Comparison of ENCODE assay signal across 8 cellular contexts in genomic region chr1:94514095-94514727, GRCh38. TPM values are rescaled to one million over a fixed set of nuclear protein-coding genes. Genes with fewer than 3 reads are reported as not detected.
DNase-seq lines count a peak whose midpoint lies in the region; ATAC-seq and TF ChIP-seq lines count a peak whose summit lies in the region.

No MANE protein-coding gene starts in this region.

- H3K36me3 ChIP-seq in OCI-LY7 (ENCODE audit: insufficient read depth, low read length), result no peaks in the 10 kb centered on the region

- H3K4me3 ChIP-seq in AG10803 (ENCODE audit: low read length) (no peak overlapping the region), OCI-LY7 (ENCODE audit: low read depth, low read length, poor library complexity, severe bottlenecking) (no peak overlapping the region)

- intact Hi-C loops in OCI-LY7 (cut with micrococcal nuclease; ENCODE audit: unreplicated experiment), result no loop called here

- no peak overlapping the region for H3K4me3 Mint-ChIP-seq in effector memory CD8-positive, alpha-beta T cell
- H3K4me3 Mint-ChIP-seq in neural crest cell, result no peak overlapping the region

- TF ChIP-seq CTCF in AG10803 (conservative IDR thresholded peaks at IDR 0.05; ENCODE audit: low read length), result peak; percentile 84
- TF ChIP-seq CTCF in OCI-LY7 (conservative IDR thresholded peaks at IDR 0.05; ENCODE audit: low read length), result peak; percentile 79
- TF ChIP-seq CTCF in neural crest cell (conservative IDR thresholded peaks at IDR 0.05), result peak; percentile 77

- POLR2A ChIA-PET in OCI-LY7 (lab: Charles Lee), result interaction anchor here (0.6 to 1.5 kb wide), 3 partner anchors 12 to 16 kb away, joined by 3 to 7 read pairs (median 5); no protein-coding TSS in a partner anchor

- no peak for DNase-seq in AG10803 (ENCODE audit: low read depth)
- peak; percentile 25 for DNase-seq in OCI-LY7 (ENCODE audit: low spot score)
- DNase-seq in effector memory CD8-positive, alpha-beta T cell, result no peak
- peak; percentile 31 for DNase-seq in neural crest cell (ENCODE audit: low read depth, low spot score)
- no peak for DNase-seq in stimulated activated naive CD8-positive, alpha-beta T cell treated with anti-CD3 and anti-CD28 coated beads, Interleukin-15, Interleukin-2, amounts not matched to agents 100 U/mL and 50 U/mL, for 24 hours
- no peak for DNase-seq in HuH-7.5 (ENCODE audit: low spot score)

- no TSS peak for BruUV-seq in OCI-LY7 (replicated peaks; lab: Mats Ljungman, UMichigan)

- no peaks in the 10 kb centered on the region for H3K4me1 Mint-ChIP-seq in effector memory CD8-positive, alpha-beta T cell (ENCODE audit: low read depth in 2 of 2)
- peaks cover 4% of the 10 kb centered on the region for H3K4me1 Mint-ChIP-seq in neural crest cell

- H3K27me3 Mint-ChIP-seq in effector memory CD8-positive, alpha-beta T cell, result no peaks in the 10 kb centered on the region
- H3K27me3 Mint-ChIP-seq in neural crest cell (ENCODE audit: low read depth), result no peaks in the 10 kb centered on the region

- H3K4me1 ChIP-seq in OCI-LY7 (ENCODE audit: insufficient read depth, low read length, poor library complexity, severe bottlenecking), result no peaks in the 10 kb centered on the region

- H3K9me3 ChIP-seq in OCI-LY7 (ENCODE audit: low read length), result no peaks in the 10 kb centered on the region

- no peak overlapping the region for H3K4me2 ChIP-seq in OCI-LY7 (ENCODE audit: low read length)

- H3K36me3 Mint-ChIP-seq in effector memory CD8-positive, alpha-beta T cell (ENCODE audit: insufficient read depth), result peaks cover 2% of the 10 kb centered on the region
- H3K36me3 Mint-ChIP-seq in neural crest cell (ENCODE audit: low read depth), result peaks cover 13% of the 10 kb centered on the region

- no peak overlapping the region for H2AFZ ChIP-seq in OCI-LY7 (ENCODE audit: low read length)

- H3K9me2 ChIP-seq in OCI-LY7 (ENCODE audit: insufficient read depth, low read length), result no peaks in the 10 kb centered on the region

- no peaks in the 10 kb centered on the region for H3K9me3 Mint-ChIP-seq in effector memory CD8-positive, alpha-beta T cell
- no peaks in the 10 kb centered on the region for H3K9me3 Mint-ChIP-seq in neural crest cell

- peak; percentile 54 for ATAC-seq in GM18498 (IDR thresholded peaks at IDR 0.05; ENCODE audit: unreplicated experiment)
- peak; percentile 29 for ATAC-seq in effector memory CD8-positive, alpha-beta T cell (replicated peaks)
- no peak for ATAC-seq in stimulated activated naive CD8-positive, alpha-beta T cell treated with anti-CD3 and anti-CD28 coated beads, Interleukin-15, Interleukin-2, amounts not matched to agents 100 U/mL and 50 U/mL, for 24 hours
- no peak for ATAC-seq in HG02571 (IDR thresholded peaks at IDR 0.05; ENCODE audit: unreplicated experiment)

- H4K20me1 ChIP-seq in OCI-LY7 (ENCODE audit: insufficient read depth, low read length), result no peaks in the 10 kb centered on the region

- H3K27ac ChIP-seq in OCI-LY7 (ENCODE audit: low read depth, low read length, poor library complexity, severe bottlenecking), result no peak overlapping the region

- CTCF ChIA-PET in OCI-LY7 (lab: Charles Lee; ENCODE audit: unreplicated experiment), result no interaction called here

- no peak overlapping the region for H3K27ac Mint-ChIP-seq in effector memory CD8-positive, alpha-beta T cell
- no peak overlapping the region for H3K27ac Mint-ChIP-seq in neural crest cell (ENCODE audit: unreplicated experiment)

- H3K79me2 ChIP-seq in OCI-LY7 (ENCODE audit: insufficient read depth, low read depth, low read length), result no peaks in the 10 kb centered on the region

RNA-seq across cellular contexts. Expression of gene F3, which starts 27.3 kb away (rescaled TPM):
- not detected in 2 replicates for total RNA-seq in OCI-LY7 (2014; rRNA removed; shearing (Covaris generic))
- total RNA-seq in OCI-LY7 (2022) (0.20 TPM in 1 of 2 replicates, not detected in the other), neural crest cell (4.4 and 4.6 TPM in 2 replicates)

Comparison
In these comparisons a context has a peak if more than half of its experiments do, and no peak if none do; other contexts are left out.
1. DNase-seq: peak in OCI-LY7 (single experiment) and neural crest cell (single experiment); none in AG10803 (single experiment), effector memory CD8-positive, alpha-beta T cell (0 of 3), stimulated activated naive CD8-positive, alpha-beta T cell treated with anti-CD3 and anti-CD28 coated beads, Interleukin-15, Interleukin-2, amounts not matched to agents 100 U/mL and 50 U/mL, for 24 hours (single experiment) and HuH-7.5 (single experiment).
2. ATAC-seq: peak in GM18498 (single experiment) and effector memory CD8-positive, alpha-beta T cell (single experiment); none in stimulated activated naive CD8-positive, alpha-beta T cell treated with anti-CD3 and anti-CD28 coated beads, Interleukin-15, Interleukin-2, amounts not matched to agents 100 U/mL and 50 U/mL, for 24 hours (single experiment) and HG02571 (single experiment).
3. Peak in every context shown above with its lines, with median percentiles within 50 percentile points of each other: CTCF ChIP-seq.